8 cellular contexts compared by ENCODE assay signal in genomic region chr1:151992345-151993083, GRCh38. TPM values are rescaled to one million over a fixed set of nuclear protein-coding genes. Genes with fewer than 3 reads are reported as not detected.
DNase-seq lines count a peak whose midpoint lies in the region; ATAC-seq and TF ChIP-seq lines count a peak whose summit lies in the region.

No MANE protein-coding gene starts in this region.

- peaks cover 47 to 77% (median 61%) of the 10 kb centered on the region in 10 experiments for H3K4me1 ChIP-seq in BLaER1 treated with 17β-estradiol and CSF1 and Interleukin-3, amounts not matched to agents 10 nM and 100 nM
- H3K4me1 ChIP-seq in HUES6 (ENCODE audit: control insufficient read depth, insufficient read depth, low read length) (peaks cover 54% of the 10 kb centered on the region), ectodermal cell (ENCODE audit: control insufficient read depth, insufficient read depth, low read length) (peaks cover 5% of the 10 kb centered on the region), lung (ENCODE audit: control insufficient read depth in 2 of 2, insufficient read depth in 2 of 2, low read length in 2 of 2) (peaks cover 13 to 21% of the 10 kb centered on the region in 2 donors), thymus (ENCODE audit: control insufficient read depth, insufficient read depth, low read length) (peaks cover 18% of the 10 kb centered on the region)

- H3K27me3 ChIP-seq in BLaER1 treated with 17β-estradiol and CSF1 and Interleukin-3, amounts not matched to agents 10 nM and 100 nM = no peaks in the 10 kb centered on the region
- H3K27me3 ChIP-seq in HUES6 (ENCODE audit: control insufficient read depth, insufficient read depth, low read length) (no peaks in the 10 kb centered on the region), ectodermal cell (ENCODE audit: control insufficient read depth, insufficient read depth, low read length, poor library complexity, severe bottlenecking) (peaks cover 75% of the 10 kb centered on the region), lung (ENCODE audit: control insufficient read depth, insufficient read depth) (no peaks in the 10 kb centered on the region), thymus (ENCODE audit: control insufficient read depth, insufficient read depth) (peaks cover 6% of the 10 kb centered on the region)

- H4K20me1 ChIP-seq in BLaER1 treated with 17β-estradiol and CSF1 and Interleukin-3, amounts not matched to agents 10 nM and 100 nM = peaks cover 0 to 47% (median 7%) of the 10 kb centered on the region in 11 experiments; a peak in 8 of 22 replicates

- H3K9me3 ChIP-seq in BLaER1 treated with 17β-estradiol and CSF1 and Interleukin-3, amounts not matched to agents 10 nM and 100 nM (replicated peaks in 1 of 11) = peaks cover 0 to 15% (median 8%) of the 10 kb centered on the region in 11 experiments; a peak in 14 of 22 replicates
- H3K9me3 ChIP-seq in HUES6 (ENCODE audit: control insufficient read depth, insufficient read depth, low read depth, low read length) (no peaks in the 10 kb centered on the region), ectodermal cell (ENCODE audit: control insufficient read depth, low read length) (no peaks in the 10 kb centered on the region), lung (ENCODE audit: control insufficient read depth in 2 of 2, insufficient read depth in 1 of 2, low read length in 1 of 2) (no peaks in the 10 kb centered on the region), thymus (ENCODE audit: control insufficient read depth) (no peaks in the 10 kb centered on the region)

- DNase-seq in T-helper 22 cell (ENCODE audit: low read depth) (peak; percentile 44), lung (ENCODE audit: low spot score) (peak; percentile 90), NCI-H187 treated with DMSO at 0.1 percent for 48 hours (lab: John Stamatoyannopoulos, UW) (no peak), globus pallidus (ENCODE audit: low spot score) (no peak)

- WGBS in ectodermal cell, 2 experiments = 15 to 16% methylated on average over 20 of the region's 20 CpGs
- 15 to 32% methylated on average over 20 of the region's 20 CpGs for WGBS in lung, 2 donors
- WGBS in thymus = 64% methylated on average over 20 of the region's 20 CpGs

- peak; percentile 61 for ATAC-seq in lung (ENCODE audit: insufficient read depth, low FRiP score)

- peak overlapping the region; percentile 77 to 97 (median 84) for H3K4me2 ChIP-seq in BLaER1 treated with 17β-estradiol and CSF1 and Interleukin-3, amounts not matched to agents 10 nM and 100 nM

- TF ChIP-seq CTCF in lung (IDR thresholded peaks at IDR 0.05; ENCODE audit: control extremely low read depth, extremely low read depth) = no peak

- peak overlapping the region; percentile 73 to 88 (median 82) for H3K9ac ChIP-seq in BLaER1 treated with 17β-estradiol and CSF1 and Interleukin-3, amounts not matched to agents 10 nM and 100 nM
- peak overlapping the region; percentile 97 for H3K9ac ChIP-seq in HUES6 (ENCODE audit: low read length)

- peak overlapping the region; percentile 66 to 82 (median 72) for H3K4me3 ChIP-seq in BLaER1 treated with 17β-estradiol and CSF1 and Interleukin-3, amounts not matched to agents 10 nM and 100 nM
- H3K4me3 ChIP-seq in HUES6 (ENCODE audit: low read depth, low read length) (peak overlapping the region; percentile 79), ectodermal cell (ENCODE audit: insufficient read depth, low read depth, low read length) (peak overlapping the region; percentile 47), lung (peak overlapping the region; percentile 57), thymus (ENCODE audit: low read length) (peak overlapping the region; percentile 85)

- H3K36me3 ChIP-seq in BLaER1 treated with 17β-estradiol and CSF1 and Interleukin-3, amounts not matched to agents 10 nM and 100 nM = no peaks in the 10 kb centered on the region
- H3K36me3 ChIP-seq in HUES6 (ENCODE audit: control insufficient read depth, insufficient read depth, low read length) = peaks cover 4% of the 10 kb centered on the region; the same call in 1 of the 2 replicates
- no peaks in the 10 kb centered on the region for H3K36me3 ChIP-seq in ectodermal cell (ENCODE audit: control insufficient read depth, insufficient read depth, low read length)
- H3K36me3 ChIP-seq in lung (ENCODE audit: control insufficient read depth in 2 of 2, insufficient read depth in 2 of 2, low read length in 2 of 2) = no peaks in the 10 kb centered on the region
- no peaks in the 10 kb centered on the region for H3K36me3 ChIP-seq in thymus (ENCODE audit: control insufficient read depth, insufficient read depth)

- H3K27ac ChIP-seq in BLaER1 treated with 17β-estradiol and CSF1 and Interleukin-3, amounts not matched to agents 10 nM and 100 nM = peak overlapping the region; percentile 60 to 88 (median 75); a peak in 21 of 22 replicates
- H3K27ac ChIP-seq in HUES6 (ENCODE audit: low read depth, low read length) = peak overlapping the region; percentile 83; the same call in 1 of the 2 replicates
- H3K27ac ChIP-seq in ectodermal cell (ENCODE audit: insufficient read depth, low read depth, low read length, poor library complexity, severe bottlenecking) = no peak overlapping the region
- H3K27ac ChIP-seq in lung (ENCODE audit: low read depth in 1 of 2, low read length in 1 of 2) = peak overlapping the region; percentile 93 to 96
- H3K27ac ChIP-seq in thymus (ENCODE audit: low read depth) = peak overlapping the region; percentile 86

RNA-seq across cellular contexts. Expression of gene S100A10, which starts 1.1 kb away (rescaled TPM):
- polyA plus RNA-seq in ectodermal cell (2013, experiment 1 of 4) = 25.2 TPM
- polyA plus RNA-seq in ectodermal cell (2013, experiment 2 of 4) = 22.1 TPM
- 39.9 TPM for polyA plus RNA-seq in ectodermal cell (2013, experiment 3 of 4)
- 32.7 TPM for polyA plus RNA-seq in ectodermal cell (2013, experiment 4 of 4)
- total RNA-seq in lung = 100 to 1,000 TPM; 205 to 801 TPM
- polyA plus RNA-seq in lung (1,000 to 10,000 TPM in 1 of 2 donors, 100 to 1,000 TPM in 1; 548 to 1,003 TPM), thymus (592 TPM)

RNA-seq across cellular contexts. Expression of gene S100A11, which starts 44.3 kb away (rescaled TPM):
- 62.8 TPM for polyA plus RNA-seq in ectodermal cell (2013, experiment 1 of 4)
- 53.9 TPM for polyA plus RNA-seq in ectodermal cell (2013, experiment 2 of 4)
- 64.2 TPM for polyA plus RNA-seq in ectodermal cell (2013, experiment 3 of 4)
- 67.1 TPM for polyA plus RNA-seq in ectodermal cell (2013, experiment 4 of 4)
- 100 to 1,000 TPM in 1 of 2 donors, 10 to 100 TPM in 1; 69.4 to 610 TPM for total RNA-seq in lung
- polyA plus RNA-seq in lung (1,000 to 10,000 TPM; 2,699 to 3,092 TPM), thymus (1,404 TPM)

Comparison
In these comparisons a context has a peak if more than half of its experiments do, and no peak if none do; other contexts are left out.
1. DNase-seq: peak in T-helper 22 cell (single experiment) and lung (single experiment); none in NCI-H187 treated with DMSO at 0.1 percent for 48 hours (single experiment) and globus pallidus (single experiment).
2. Peak in every context shown above with its lines, with median percentiles within 50 percentile points of each other: H3K4me3 ChIP-seq.